In genomic region chr2:70125498-70125898, GRCh38 we compare ENCODE assay signal across 8 cellular contexts. TPM values are rescaled to one million over a fixed set of nuclear protein-coding genes. Genes with fewer than 3 reads are reported as not detected.
DNase-seq lines count a peak whose midpoint lies in the region; ATAC-seq, FAIRE-seq and TF ChIP-seq lines count a peak whose summit lies in the region.

No MANE protein-coding gene starts in this region.

- intact Hi-C loops in GM12878 (cut with micrococcal nuclease; ENCODE audit: unreplicated experiment) (loop anchor here (2.0 kb wide), 1 partner anchor 21 kb away; no protein-coding TSS in a partner anchor), upper lobe of right lung (cut with DNase I) (no loop called here)

- RAD21 ChIA-PET in GM12878 (lab: Charles Lee; ENCODE audit: unreplicated experiment) = interaction anchor here (0.6 to 14.2 kb wide), 17 partner anchors 9 to 211 kb away, joined by 3 to 234 read pairs (median 4); partner anchors contain the start of gene PCBP1

- ATAC-seq in GM12878 (no peak), upper lobe of right lung (no peak), GM19452 (IDR thresholded peaks at IDR 0.05; ENCODE audit: unreplicated experiment) (no peak)

- FAIRE-seq in GM12878 (lab: Jason Lieb, UNC) (no peak), RCC 7860 (lab: Jason Lieb, UNC) (no peak)

- H3K27ac Mint-ChIP-seq in activated naive CD4-positive, alpha-beta T cell treated with anti-CD3 and anti-CD28 coated beads, Interleukin-2, amount 10 ng/mL, durations not matched to agents 7 days and 5 days = peak overlapping the region; percentile 100

- H3K27me3 ChIP-seq in GM12878 (replicated peaks in 1 of 2; ENCODE audit: control insufficient read depth in 2 of 2, insufficient read depth in 2 of 2, low read length in 1 of 2) (no peaks in the 10 kb centered on the region), upper lobe of right lung (no peaks in the 10 kb centered on the region)

- peaks cover 2% of the 10 kb centered on the region for H3K36me3 Mint-ChIP-seq in activated naive CD4-positive, alpha-beta T cell treated with anti-CD3 and anti-CD28 coated beads, Interleukin-2, amount 10 ng/mL, durations not matched to agents 7 days and 5 days

- H3K9me3 Mint-ChIP-seq in activated naive CD4-positive, alpha-beta T cell treated with anti-CD3 and anti-CD28 coated beads, Interleukin-2, amount 10 ng/mL, durations not matched to agents 7 days and 5 days = no peaks in the 10 kb centered on the region

- H3K27me3 Mint-ChIP-seq in activated naive CD4-positive, alpha-beta T cell treated with anti-CD3 and anti-CD28 coated beads, Interleukin-2, amount 10 ng/mL, durations not matched to agents 7 days and 5 days = peaks cover 3% of the 10 kb centered on the region

- 23% methylated on average over 13 of the region's 13 CpGs for WGBS in GM12878 (ENCODE audit: insufficient coverage, insufficient replicate concordance, low lambda C conversion rate, missing lambda C conversion rate)
- WGBS in mesodermal cell (ENCODE audit: insufficient coverage in 2 of 2), 2 experiments = 83 to 94% methylated on average over 6 to 9 of the region's 13 CpGs

- peak overlapping the region; percentile 95 for H3K27ac ChIP-seq in GM12878 (ENCODE audit: control insufficient read depth, insufficient read depth)
- H3K27ac ChIP-seq in mesodermal cell (ENCODE audit: low read depth, low read length, severe bottlenecking) = peak overlapping the region; percentile 98
- peak overlapping the region; percentile 100 for H3K27ac ChIP-seq in upper lobe of right lung

- no peak for TF ChIP-seq EP300 in GM12878 (IDR thresholded peaks at IDR 0.05; ENCODE audit: borderline replicate concordance in 1 of 2, control insufficient read depth in 1 of 2, low read depth in 2 of 2, low read length in 2 of 2)

- CTCF ChIA-PET in activated naive CD4-positive, alpha-beta T cell treated with anti-CD3 and anti-CD28 coated beads, Interleukin-2, amount 10 ng/mL, durations not matched to agents 7 days and 5 days (lab: Charles Lee) = interaction anchor here (1.0 to 3.3 kb wide), 6 partner anchors 9 to 211 kb away, joined by 3 to 18 read pairs (median 4); partner anchors contain the start of gene PCBP1
- CTCF ChIA-PET in GM12878 (lab: Yijun Ruan, JAX) = interaction anchor here (0.9 to 3.0 kb wide), 11 partner anchors 9 to 57 kb away, joined by 3 to 22 read pairs (median 4); no protein-coding TSS in a partner anchor

- H3K36me3 ChIP-seq in GM12878 (ENCODE audit: control insufficient read depth in 2 of 2, insufficient read depth in 2 of 2, low read length in 1 of 2) (no peaks in the 10 kb centered on the region), mesodermal cell (ENCODE audit: control insufficient read depth, insufficient read depth, low read length) (no peaks in the 10 kb centered on the region), upper lobe of right lung (no peaks in the 10 kb centered on the region)

- TF ChIP-seq RAD21 in GM12878 (IDR thresholded peaks at IDR 0.05; ENCODE audit: insufficient read depth, low read depth, low read length) = no peak

- H3K9ac ChIP-seq in GM12878 (ENCODE audit: control insufficient read depth, insufficient read depth, low read length) = peak overlapping the region; percentile 85

- no peak for DNase-seq in activated naive CD4-positive, alpha-beta T cell treated with anti-CD3 and anti-CD28 coated beads, Interleukin-2, amount 10 ng/mL, durations not matched to agents 7 days and 5 days
- no peak for DNase-seq in activated naive CD4-positive, alpha-beta T cell treated with Interleukin-2 at 50 U/mL for 16 hours
- DNase-seq in GM12878 (ENCODE audit: low read depth, low spot score) = no peak
- DNase-seq in upper lobe of right lung = no peak
- DNase-seq in HCEC 1CT = no peak
- DNase-seq in RCC 7860 (ENCODE audit: low spot score) = no peak

- SMC1A ChIA-PET in GM12878 (lab: Charles Lee; ENCODE audit: uncharacterized antibody, unreplicated experiment) = interaction anchor here (0.6 to 14.6 kb wide), 10 partner anchors 9 to 625 kb away, joined by 3 to 311 read pairs (median 19); partner anchors contain the start of gene MXD1

- no peaks in the 10 kb centered on the region for H3K9me3 ChIP-seq in GM12878 (replicated peaks; ENCODE audit: control insufficient read depth, insufficient read depth, low read length)
- no peaks in the 10 kb centered on the region for H3K9me3 ChIP-seq in mesodermal cell (ENCODE audit: control insufficient read depth, low read length)
- no peaks in the 10 kb centered on the region for H3K9me3 ChIP-seq in upper lobe of right lung

- peaks cover 3% of the 10 kb centered on the region; the same call in 1 of the 2 replicates for H3K79me2 ChIP-seq in GM12878 (ENCODE audit: control insufficient read depth, insufficient read depth, low read length)

- TF ChIP-seq POLR2A in GM12878 (IDR thresholded peaks at IDR 0.05; ENCODE audit: low read depth, low read length) = no peak

- no peaks in the 10 kb centered on the region for H4K20me1 ChIP-seq in GM12878 (ENCODE audit: control insufficient read depth, insufficient read depth)

- in situ Hi-C loops in GM12878 (cut with MboI) = no loop called here

- H2AFZ ChIP-seq in GM12878 (ENCODE audit: control insufficient read depth, low read depth, low read length) = peak overlapping the region; percentile 3

- H3K4me1 ChIP-seq in GM12878 (ENCODE audit: control insufficient read depth, insufficient read depth, low read length) (peaks cover 57% of the 10 kb centered on the region), mesodermal cell (ENCODE audit: control insufficient read depth, insufficient read depth, low read length, poor library complexity, severe bottlenecking) (peaks cover 23% of the 10 kb centered on the region), upper lobe of right lung (peaks cover 31% of the 10 kb centered on the region)

- H3K4me1 Mint-ChIP-seq in activated naive CD4-positive, alpha-beta T cell treated with anti-CD3 and anti-CD28 coated beads, Interleukin-2, amount 10 ng/mL, durations not matched to agents 7 days and 5 days = peaks cover 85% of the 10 kb centered on the region

- POLR2A ChIA-PET in GM12878 (lab: Charles Lee) = interaction anchor here (0.6 to 13.9 kb wide), 11 partner anchors 10 to 481 kb away, joined by 3 to 280 read pairs (median 4); partner anchors contain the start of genes MXD1 and PCBP1

- H3K4me2 ChIP-seq in GM12878 (ENCODE audit: control insufficient read depth, insufficient read depth) = peak overlapping the region; percentile 48

- TF ChIP-seq CTCF in GM12878 (IDR thresholded peaks at IDR 0.05 in 2 of 3, conservative IDR thresholded peaks at IDR 0.05 in 1 of 3; ENCODE audit: control insufficient read depth in 2 of 3, extremely low read depth in 1 of 3, insufficient read depth in 1 of 3, low read depth in 3 of 3, low read length in 3 of 3) = no peak
- TF ChIP-seq CTCF in upper lobe of right lung (IDR thresholded peaks at IDR 0.05) = no peak

- H3K4me3 Mint-ChIP-seq in activated naive CD4-positive, alpha-beta T cell treated with anti-CD3 and anti-CD28 coated beads, Interleukin-2, amount 10 ng/mL, durations not matched to agents 7 days and 5 days = peak overlapping the region; percentile 91

- no TSS peak for BruUV-seq in GM12878 (replicated peaks; lab: Mats Ljungman, UMichigan)

- H3K4me3 ChIP-seq in GM12878 (peak overlapping the region; percentile 67), mesodermal cell (ENCODE audit: extremely low read depth, insufficient read depth, low read length, poor library complexity, severe bottlenecking) (peak overlapping the region; percentile 52), upper lobe of right lung (peak overlapping the region; percentile 66)

TF ChIP-seq in GM12878, 131 proteins besides CTCF, POLR2A, EP300 and RAD21 (continues in another document):
- TF ChIP-seq SREBF2 (IDR thresholded peaks at IDR 0.05; ENCODE audit: low read length) (no peak), SPI1 (IDR thresholded peaks at IDR 0.05; ENCODE audit: borderline replicate concordance, insufficient read depth, low read depth, low read length) (no peak), LARP7 (IDR thresholded peaks at IDR 0.05) (no peak), BMI1 (IDR thresholded peaks at IDR 0.05; ENCODE audit: borderline replicate concordance) (0 out of 2 replicates have a peak, but pooled peaks have one; percentile 25), CBX5 (IDR thresholded peaks at IDR 0.05; ENCODE audit: low read depth) (no peak), ATF7 (IDR thresholded peaks at IDR 0.05; ENCODE audit: low read depth) (no peak)

RNA-seq across cellular contexts. Expression of gene PCBP1, which starts 38.2 kb away (rescaled TPM):
- 26.7 and 27.7 TPM in 2 replicates for total RNA-seq in GM12878 (2013; cell fraction: nucleolus; rRNA removed)
- total RNA-seq in GM12878 (2014; rRNA removed) (64.0 and 84.2 TPM in 2 replicates), GM12878 (2014; rRNA removed; fragmentation: Illumina TruSeq; extraction: Trizol) (45.5 and 47.3 TPM in 2 replicates), GM12878 (2021) (494 and 497 TPM in 2 replicates), upper lobe of right lung (337 TPM)
- 211 TPM for polyA plus RNA-seq in GM12878 (2011; ENCODE audit: low read depth)
- polyA plus RNA-seq in GM12878 (2011; rRNA removed) (83.5 and 121 TPM in 2 replicates), GM12878 (2014; fragmentation: Illumina TruSeq; extraction: Trizol) (304 and 338 TPM in 2 replicates), GM12878 (2014; fragmentation: Nextera tagmentation; extraction: Ambion mirVana) (10 to 100 TPM; 24.4 to 28.9 TPM), GM12878 (2014; rRNA removed) (221 and 272 TPM in 2 replicates), GM12878 (2016; fragmentation: Nextera tagmentation; extraction: Ambion mirVana) (100 to 1,000 TPM; 138 to 259 TPM)
- 149 and 196 TPM in 2 replicates for polyA plus RNA-seq in GM12878 (2011; cell fraction: cytosol; rRNA removed)
- 123 and 173 TPM in 2 replicates for polyA plus RNA-seq in GM12878 (2011; cell fraction: nucleus; rRNA removed)
- polyA plus RNA-seq in GM12878 (2012) = 433 and 458 TPM in 2 replicates
- polyA minus RNA-seq in GM12878 (2011; rRNA and poly(A)+ RNA removed) = 85.5 and 116 TPM in 2 replicates
- 83.9 and 87.5 TPM in 2 replicates for polyA minus RNA-seq in GM12878 (2011; cell fraction: cytosol; rRNA and poly(A)+ RNA removed)
- 37.4 and 58.0 TPM in 2 replicates for polyA minus RNA-seq in GM12878 (2011; cell fraction: nucleus; rRNA and poly(A)+ RNA removed)
- polyA plus RNA-seq in mesodermal cell (2013, experiment 1 of 2) = 305 TPM
- polyA plus RNA-seq in mesodermal cell (2013, experiment 2 of 2) = 286 TPM
